1 cellular context compared by ENCODE assay signal in the genomic region with DNA sequence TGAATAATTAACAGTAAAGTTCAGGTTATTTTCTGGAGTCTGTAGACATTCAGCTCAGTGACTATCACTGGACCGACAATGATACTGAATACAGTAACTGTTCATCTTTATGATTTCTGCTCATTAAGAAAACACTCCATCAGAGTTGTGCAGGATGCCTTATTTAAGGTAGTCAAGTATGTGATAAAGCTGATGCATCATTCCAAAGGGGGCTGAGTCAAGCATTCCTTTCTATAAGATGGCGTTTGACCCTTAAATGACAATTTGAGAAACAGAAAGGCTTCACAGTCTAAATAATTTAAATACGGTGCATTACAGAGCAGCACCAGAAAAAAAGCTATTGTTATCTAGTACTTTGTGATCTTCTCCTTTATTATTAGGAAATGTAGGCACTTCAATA.
TF ChIP-seq lines count a peak whose summit lies in the region.

No MANE protein-coding gene starts in this region.

TF ChIP-seq in SK-N-SH, 30 proteins besides CTCF, POLR2A, EP300 and RAD21 (continued from another document):
- TF ChIP-seq RCOR1 (IDR thresholded peaks at IDR 0.05; ENCODE audit: low read length) (no peak), FOSL2 (IDR thresholded peaks at IDR 0.05; ENCODE audit: borderline replicate concordance, low read depth) (no peak), JUND (IDR thresholded peaks at IDR 0.05) (no peak), TCF12 (IDR thresholded peaks at IDR 0.05) (no peak), POLR2AphosphoS5 (IDR thresholded peaks at IDR 0.05; ENCODE audit: low read depth, low read length) (no peak), YY1 (IDR thresholded peaks at IDR 0.05; ENCODE audit: low read depth) (no peak)
TF ChIP-seq in SK-N-SH: peak in this region for 0.
